ENCODE assay signal across 1 cellular context in genomic region chr3:150729682-150730360, GRCh38.
A peak's percentile ranks its signal among the peaks of the same experiment; 100 is the strongest.
TF ChIP-seq lines count a peak whose summit lies in the region.

No MANE protein-coding gene starts in this region.

TF ChIP-seq in K562, 482 proteins besides CTCF, POLR2A, EP300 and RAD21 (continued from another document and continues in another):
- TF ChIP-seq RREB1 (CRISPR knock-in tag; IDR thresholded peaks at IDR 0.05) (no peak), HES1 (IDR thresholded peaks at IDR 0.05; ENCODE audit: low read depth) (0 out of 2 replicates have a peak, but pooled peaks have one; percentile 7), KDM1A (IDR thresholded peaks at IDR 0.05) (peak; percentile 54 to 71), SP1 (CRISPR knock-in tag; IDR thresholded peaks at IDR 0.05) (0 out of 2 replicates have a peak, but pooled peaks have one; percentile 31), RNF2 (IDR thresholded peaks at IDR 0.05) (peak; percentile 60; the same call in 1 of the 2 replicates), THAP7 (CRISPR knock-in tag; IDR thresholded peaks at IDR 0.05) (no peak), CREM (IDR thresholded peaks at IDR 0.05; ENCODE audit: low read depth) (peak; percentile 61), ZNF146 (CRISPR knock-in tag; IDR thresholded peaks at IDR 0.05; ENCODE audit: unreplicated experiment) (no peak), JUND (IDR thresholded peaks at IDR 0.05; ENCODE audit: borderline replicate concordance, low read depth, low read length) (peak; percentile 72; the same call in 1 of the 2 replicates), JUND (tag; IDR thresholded peaks at IDR 0.05; ENCODE audit: borderline replicate concordance, low read depth, low read length) (no peak; the same call in 2 of the 3 replicates), ZFP30 (CRISPR knock-in tag; IDR thresholded peaks at IDR 0.05; ENCODE audit: borderline replicate concordance) (no peak), MIER1 (IDR thresholded peaks at IDR 0.05; ENCODE audit: low read depth) (no peak), ZBTB34 (CRISPR knock-in tag; IDR thresholded peaks at IDR 0.05) (no peak; the same call in 1 of the 2 replicates), CBX8 (IDR thresholded peaks at IDR 0.05; ENCODE audit: borderline replicate concordance, extremely low read depth, low read depth, low read length, poor library complexity, severe bottlenecking) (no peak), ZNF639 (CRISPR knock-in tag; conservative IDR thresholded peaks at IDR 0.05 in 1 of 2, IDR thresholded peaks at IDR 0.05 in 1 of 2) (peak in 1 of 2 experiments; percentile 73; a peak in 2 of 4 replicates), SRSF7 (optimal IDR thresholded peaks at IDR 0.05; ENCODE audit: low read depth, low read length) (no peak), THAP12 (CRISPR knock-in tag; IDR thresholded peaks at IDR 0.05) (no peak), XRCC3 (IDR thresholded peaks at IDR 0.05) (no peak), SNAPC5 (CRISPR knock-in tag; IDR thresholded peaks at IDR 0.05) (no peak), USF1 (CRISPR knock-in tag; IDR thresholded peaks at IDR 0.05) (no peak), ZFP91 (CRISPR knock-in tag; IDR thresholded peaks at IDR 0.05) (no peak), ZBTB12 (CRISPR knock-in tag; IDR thresholded peaks at IDR 0.05) (no peak), CREB5 (CRISPR knock-in tag; IDR thresholded peaks at IDR 0.05) (no peak)
